In genomic region chr17:2388705-2389099, GRCh38 we compare ENCODE assay signal across 13 cellular contexts. TPM values are rescaled to one million over a fixed set of nuclear protein-coding genes. Genes with fewer than 3 reads are reported as not detected.
DNase-seq lines count a peak whose midpoint lies in the region; ATAC-seq and TF ChIP-seq lines count a peak whose summit lies in the region.
"Had no signal": no experiment of that assay in that cellular context is flagged by ENCODE, and none has a peak within 500 bp of the region (broad histone marks: within the 10 kb centered on the region; RNA-seq: fewer than 3 reads in every experiment).

No MANE protein-coding gene starts in this region.

- no peak for ATAC-seq in T-cell (replicated peaks in 1 of 4)
- no peak for ATAC-seq in psoas muscle
- no peak for ATAC-seq in HG03442 (IDR thresholded peaks at IDR 0.05; ENCODE audit: unreplicated experiment)
- ATAC-seq: left lobe of liver had no signal

- no peaks in the 10 kb centered on the region for H3K9me3 Mint-ChIP-seq in T-helper 1 cell treated with Interleukin-12 subunit alpha and Interleukin-12 subunit beta and Interleukin-4 antibody, amounts not matched to agents 30 μg/mL and 1 μg/mL, for 36 hours
- no peaks in the 10 kb centered on the region for H3K9me3 Mint-ChIP-seq in T-cell

- H3K27me3 ChIP-seq in psoas muscle (ENCODE audit: insufficient read depth in 3 of 3, low read length in 2 of 3), result no peaks in the 10 kb centered on the region
- H3K27me3 ChIP-seq in transverse colon, result no peaks in the 10 kb centered on the region

- H3K4me1 Mint-ChIP-seq in T-helper 1 cell treated with Interleukin-12 subunit alpha and Interleukin-12 subunit beta and Interleukin-4 antibody, amounts not matched to agents 30 μg/mL and 1 μg/mL, for 36 hours (ENCODE audit: low read depth), result peaks cover 26% of the 10 kb centered on the region
- peaks cover 34 to 37% (median 36%) of the 10 kb centered on the region in 3 donors for H3K4me1 Mint-ChIP-seq in T-cell

- H3K27ac ChIP-seq in psoas muscle, result peak overlapping the region; percentile 100
- H3K27ac ChIP-seq in transverse colon, result peak overlapping the region in 1 of 4 donors; percentile 18

- intact Hi-C loops in psoas muscle (cut with DNase I), result no loop called here
- intact Hi-C loops in transverse colon (cut with DNase I; ENCODE audit: low total_unique reads), result no loop called here

- POLR2A ChIA-PET in T-cell (lab: Charles Lee), result no interaction called here

- in situ Hi-C loops in transverse colon (cut with MboI; ENCODE audit: low pct_ligation_motif_present in 1 of 4, low pct_unique_long_range_greater_than_20kb in 1 of 4, low sequenced_read_pairs in 3 of 4), result no loop called here

- no peak for TF ChIP-seq EP300 in transverse colon (IDR thresholded peaks at IDR 0.05; ENCODE audit: low read depth)

- H3K4me3 Mint-ChIP-seq in T-helper 1 cell treated with Interleukin-12 subunit alpha and Interleukin-12 subunit beta and Interleukin-4 antibody, amounts not matched to agents 30 μg/mL and 1 μg/mL, for 36 hours, result peak overlapping the region; percentile 26
- no peak overlapping the region for H3K4me3 Mint-ChIP-seq in T-cell

- no peak overlapping the region for H3K4me3 ChIP-seq in psoas muscle
- no peak overlapping the region for H3K4me3 ChIP-seq in transverse colon

- no peaks in the 10 kb centered on the region for H3K9me3 ChIP-seq in psoas muscle
- no peaks in the 10 kb centered on the region for H3K9me3 ChIP-seq in transverse colon

- peak overlapping the region; percentile 21 for H3K27ac Mint-ChIP-seq in T-helper 1 cell treated with Interleukin-12 subunit alpha and Interleukin-12 subunit beta and Interleukin-4 antibody, amounts not matched to agents 30 μg/mL and 1 μg/mL, for 36 hours
- peak overlapping the region; percentile 31 to 44 for H3K27ac Mint-ChIP-seq in T-cell

- no peaks in the 10 kb centered on the region for H3K27me3 Mint-ChIP-seq in T-helper 1 cell treated with Interleukin-12 subunit alpha and Interleukin-12 subunit beta and Interleukin-4 antibody, amounts not matched to agents 30 μg/mL and 1 μg/mL, for 36 hours (ENCODE audit: low read depth)
- H3K27me3 Mint-ChIP-seq in T-cell, result no peaks in the 10 kb centered on the region

- no peak for TF ChIP-seq POLR2A in erythroblast (IDR thresholded peaks at IDR 0.05; ENCODE audit: low read length)
- TF ChIP-seq POLR2A in transverse colon (IDR thresholded peaks at IDR 0.05), result no peak

- H3K4me1 ChIP-seq in psoas muscle (peaks cover 60% of the 10 kb centered on the region), transverse colon (peaks cover 19 to 31% (median 22%) of the 10 kb centered on the region in 4 donors)

- WGBS in psoas muscle, 3 donors, result 87 to 90% (median 89%) methylated on average over 14 of the region's 14 CpGs
- WGBS in transverse colon (ENCODE audit: low coverage in 1 of 2), 2 donors, result 94 to 95% methylated on average over 9 to 14 of the region's 14 CpGs

- peaks cover 8% of the 10 kb centered on the region for H3K36me3 Mint-ChIP-seq in T-helper 1 cell treated with Interleukin-12 subunit alpha and Interleukin-12 subunit beta and Interleukin-4 antibody, amounts not matched to agents 30 μg/mL and 1 μg/mL, for 36 hours (ENCODE audit: low read depth)
- H3K36me3 Mint-ChIP-seq in T-cell, result no peaks in the 10 kb centered on the region

- peaks cover 0 to 21% of the 10 kb centered on the region in 2 donors for H3K36me3 ChIP-seq in psoas muscle (ENCODE audit: insufficient read depth in 1 of 2, low read depth in 1 of 2)
- no peaks in the 10 kb centered on the region for H3K36me3 ChIP-seq in transverse colon

- CTCF ChIA-PET in T-cell (lab: Charles Lee), result no interaction called here

- DNase-seq in T-helper 1 cell (no peak), T-cell (no peak), erythroblast (lab: John Stamatoyannopoulos, UW) (peak; percentile 28 to 40), psoas muscle (no peak), GM19238 (ENCODE audit: insufficient read length, low spot score) (no peak), transverse colon (no peak)
- DNase-seq: activated CD8-positive, alpha-beta memory T cell treated with anti-CD3 and anti-CD28 coated beads for 24 hours; GDM1; NCI-H2081; OCI-M1 had no signal

- no peak for TF ChIP-seq CTCF in psoas muscle (IDR thresholded peaks at IDR 0.05)
- TF ChIP-seq CTCF in transverse colon (IDR thresholded peaks at IDR 0.05), result no peak

RNA-seq across cellular contexts. Expression of gene MNT, which starts 12.2 kb away (rescaled TPM):
- total RNA-seq in T-cell (10 to 100 TPM; 43.0 to 97.8 (median 58.2) TPM), psoas muscle (10 to 100 TPM in 1 of 4 donors, 1 to 10 TPM in 3; 6.6 to 11.7 (median 8.0) TPM), transverse colon (10 to 100 TPM; 13.7 to 27.7 (median 20.9) TPM)
- polyA plus RNA-seq in psoas muscle, result 1 to 10 TPM; 2.5 to 9.2 (median 4.3) TPM

RNA-seq across cellular contexts. Expression of gene SGSM2, which starts 51.4 kb away (rescaled TPM):
- total RNA-seq in T-cell (100 to 1,000 TPM; 124 to 172 (median 160) TPM), psoas muscle (10 to 100 TPM; 12.1 to 25.6 (median 18.6) TPM), transverse colon (100 to 1,000 TPM in 1 of 4 donors, 10 to 100 TPM in 3; 41.0 to 148 (median 70.0) TPM)
- 10 to 100 TPM in 1 of 3 donors, 1 to 10 TPM in 2; 9.6 to 13.5 (median 9.6) TPM for polyA plus RNA-seq in psoas muscle

RNA-seq across cellular contexts. Expression of gene TSR1, which starts 52.4 kb away (rescaled TPM):
- 10 to 100 TPM; 27.8 to 33.7 (median 28.8) TPM for total RNA-seq in T-cell
- 10 to 100 TPM; 36.6 to 64.2 (median 54.7) TPM for total RNA-seq in psoas muscle
- polyA plus RNA-seq in psoas muscle, result 10 to 100 TPM; 31.0 to 63.4 (median 50.9) TPM
- total RNA-seq in transverse colon, result 10 to 100 TPM in 2 of 4 donors, 1 to 10 TPM in 2; 3.0 to 18.9 (median 14.4) TPM

Comparison
In these comparisons a context has a peak if more than half of its experiments do, and no peak if none do; other contexts are left out.
1. DNase-seq: peak in erythroblast (2 of 2); none in T-helper 1 cell (0 of 5), T-cell (0 of 34), psoas muscle (0 of 2), GM19238 (single experiment) and transverse colon (single experiment).